In the genomic region with DNA sequence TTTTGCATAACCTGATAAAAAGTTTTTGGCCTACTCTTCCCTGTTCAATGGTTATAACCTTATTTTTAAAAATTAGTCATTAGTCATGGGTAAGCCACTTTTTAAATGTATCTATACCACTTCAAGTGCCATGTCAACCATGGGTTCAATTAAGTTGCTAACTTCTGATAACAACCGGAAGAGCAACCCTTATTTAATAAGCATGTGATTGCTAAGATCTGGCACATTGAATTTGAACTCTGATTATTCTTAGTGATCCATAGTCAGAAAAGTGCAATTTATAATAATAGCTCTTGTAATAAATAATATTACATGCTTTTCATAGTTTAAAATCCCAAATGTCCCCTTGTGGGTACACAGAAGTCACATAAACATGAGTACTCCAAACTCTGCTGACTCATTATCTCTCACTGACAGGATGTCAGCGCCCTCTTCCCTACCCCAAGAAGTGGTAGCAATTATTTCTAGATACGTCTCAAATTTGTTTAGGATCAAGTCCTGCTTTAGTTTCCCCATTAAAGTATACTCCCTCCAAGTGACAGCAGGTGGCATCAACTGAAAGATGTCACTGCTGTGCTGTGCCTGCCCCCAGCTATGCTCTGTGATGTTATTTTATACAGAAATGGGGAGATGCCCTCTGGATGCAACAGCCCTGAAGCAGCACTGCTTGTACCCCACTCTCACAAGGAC, we compare ENCODE assay signal across 1 cellular context.
TF ChIP-seq lines count a peak whose summit lies in the region.

No MANE protein-coding gene starts in this region.

TF ChIP-seq in K562, 482 proteins besides CTCF, POLR2A, EP300 and RAD21 (continued from another document and continues in another):
- 0 out of 4 replicates have a peak, but pooled peaks of 1 of the 2 experiments have one; percentile 8 for TF ChIP-seq MNT (conservative IDR thresholded peaks at IDR 0.05)
- peak; percentile 29; the same call in 1 of the 2 replicates for TF ChIP-seq CBFA2T3 (IDR thresholded peaks at IDR 0.05)
- TF ChIP-seq CC2D1A (IDR thresholded peaks at IDR 0.05): 0 out of 2 replicates have a peak, but pooled peaks have one; percentile 14
- TF ChIP-seq DEAF1 (CRISPR knock-in tag; IDR thresholded peaks at IDR 0.05): no peak
- TF ChIP-seq ZSCAN32 (CRISPR knock-in tag; IDR thresholded peaks at IDR 0.05): no peak
- peak; percentile 28; the same call in 1 of the 2 replicates for TF ChIP-seq PTTG1 (tag; IDR thresholded peaks at IDR 0.05; ENCODE audit: low read depth)
- TF ChIP-seq MAFF (IDR thresholded peaks at IDR 0.05; ENCODE audit: low read length): peak; percentile 90
- TF ChIP-seq FOSL1 (tag; conservative IDR thresholded peaks at IDR 0.05): peak; percentile 34
- TF ChIP-seq WHSC1 (IDR thresholded peaks at IDR 0.05; ENCODE audit: low read length): no peak
- no peak for TF ChIP-seq ZBTB17 (CRISPR knock-in tag; IDR thresholded peaks at IDR 0.05)
- TF ChIP-seq ZNF696 (CRISPR knock-in tag; conservative IDR thresholded peaks at IDR 0.05): no peak
- TF ChIP-seq, protein P1, sequence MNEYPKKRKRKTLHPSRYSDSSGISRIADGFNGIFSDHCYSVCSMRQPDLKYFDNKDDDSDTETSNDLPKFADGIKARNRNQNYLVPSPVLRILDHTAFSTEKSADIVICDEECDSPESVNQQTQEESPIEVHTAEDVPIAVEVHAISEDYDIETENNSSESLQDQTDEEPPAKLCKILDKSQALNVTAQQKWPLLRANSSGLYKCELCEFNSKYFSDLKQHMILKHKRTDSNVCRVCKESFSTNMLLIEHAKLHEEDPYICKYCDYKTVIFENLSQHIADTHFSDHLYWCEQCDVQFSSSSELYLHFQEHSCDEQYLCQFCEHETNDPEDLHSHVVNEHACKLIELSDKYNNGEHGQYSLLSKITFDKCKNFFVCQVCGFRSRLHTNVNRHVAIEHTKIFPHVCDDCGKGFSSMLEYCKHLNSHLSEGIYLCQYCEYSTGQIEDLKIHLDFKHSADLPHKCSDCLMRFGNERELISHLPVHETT (CRISPR knock-in tag; conservative IDR thresholded peaks at IDR 0.05 in 1 of 2, IDR thresholded peaks at IDR 0.05 in 1 of 2): 0 out of 4 replicates have a peak, but pooled peaks of 1 of the 2 experiments have one; percentile 44
- TF ChIP-seq, protein P2, sequence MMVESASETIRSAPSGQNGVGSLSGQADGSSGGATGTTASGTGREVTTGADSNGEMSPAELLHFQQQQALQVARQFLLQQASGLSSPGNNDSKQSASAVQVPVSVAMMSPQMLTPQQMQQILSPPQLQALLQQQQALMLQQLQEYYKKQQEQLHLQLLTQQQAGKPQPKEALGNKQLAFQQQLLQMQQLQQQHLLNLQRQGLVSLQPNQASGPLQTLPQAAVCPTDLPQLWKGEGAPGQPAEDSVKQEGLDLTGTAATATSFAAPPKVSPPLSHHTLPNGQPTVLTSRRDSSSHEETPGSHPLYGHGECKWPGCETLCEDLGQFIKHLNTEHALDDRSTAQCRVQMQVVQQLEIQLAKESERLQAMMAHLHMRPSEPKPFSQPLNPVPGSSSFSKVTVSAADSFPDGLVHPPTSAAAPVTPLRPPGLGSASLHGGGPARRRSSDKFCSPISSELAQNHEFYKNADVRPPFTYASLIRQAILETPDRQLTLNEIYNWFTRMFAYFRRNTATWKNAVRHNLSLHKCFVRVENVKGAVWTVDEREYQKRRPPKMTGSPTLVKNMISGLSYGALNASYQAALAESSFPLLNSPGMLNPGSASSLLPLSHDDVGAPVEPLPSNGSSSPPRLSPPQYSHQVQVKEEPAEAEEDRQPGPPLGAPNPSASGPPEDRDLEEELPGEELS (CRISPR knock-in tag; IDR thresholded peaks at IDR 0.05; ENCODE audit: borderline replicate concordance): no peak
- no peak for TF ChIP-seq MBD2 (IDR thresholded peaks at IDR 0.05; ENCODE audit: borderline replicate concordance, low read depth)
- peak; percentile 69; the same call in 1 of the 2 replicates for TF ChIP-seq JUND (IDR thresholded peaks at IDR 0.05; ENCODE audit: borderline replicate concordance, low read depth, low read length)
- TF ChIP-seq JUND (tag; IDR thresholded peaks at IDR 0.05; ENCODE audit: borderline replicate concordance, low read depth, low read length): peak; percentile 51; the same call in 2 of the 3 replicates
- TF ChIP-seq YBX1 (IDR thresholded peaks at IDR 0.05): no peak
- peak; percentile 92 for TF ChIP-seq MAFG (tag; conservative IDR thresholded peaks at IDR 0.05)
- peak in 1 of 2 experiments; percentile 72; a peak in 2 of 4 replicates for TF ChIP-seq RCOR1 (IDR thresholded peaks at IDR 0.05; ENCODE audit: borderline replicate concordance in 1 of 2, low read depth in 2 of 2, low read length in 2 of 2)
- 0 out of 4 replicates have a peak, but pooled peaks of 1 of the 2 experiments have one; percentile 7 for TF ChIP-seq TBL1XR1 (IDR thresholded peaks at IDR 0.05; ENCODE audit: low read length in 2 of 2)
- no peak for TF ChIP-seq CAMTA2 (CRISPR knock-in tag; conservative IDR thresholded peaks at IDR 0.05)
- TF ChIP-seq USF1 (CRISPR knock-in tag; IDR thresholded peaks at IDR 0.05): no peak
- TF ChIP-seq ZNF318 (IDR thresholded peaks at IDR 0.05; ENCODE audit: borderline replicate concordance in 1 of 2, low read depth in 1 of 2): no peak
- TF ChIP-seq, protein P3, sequence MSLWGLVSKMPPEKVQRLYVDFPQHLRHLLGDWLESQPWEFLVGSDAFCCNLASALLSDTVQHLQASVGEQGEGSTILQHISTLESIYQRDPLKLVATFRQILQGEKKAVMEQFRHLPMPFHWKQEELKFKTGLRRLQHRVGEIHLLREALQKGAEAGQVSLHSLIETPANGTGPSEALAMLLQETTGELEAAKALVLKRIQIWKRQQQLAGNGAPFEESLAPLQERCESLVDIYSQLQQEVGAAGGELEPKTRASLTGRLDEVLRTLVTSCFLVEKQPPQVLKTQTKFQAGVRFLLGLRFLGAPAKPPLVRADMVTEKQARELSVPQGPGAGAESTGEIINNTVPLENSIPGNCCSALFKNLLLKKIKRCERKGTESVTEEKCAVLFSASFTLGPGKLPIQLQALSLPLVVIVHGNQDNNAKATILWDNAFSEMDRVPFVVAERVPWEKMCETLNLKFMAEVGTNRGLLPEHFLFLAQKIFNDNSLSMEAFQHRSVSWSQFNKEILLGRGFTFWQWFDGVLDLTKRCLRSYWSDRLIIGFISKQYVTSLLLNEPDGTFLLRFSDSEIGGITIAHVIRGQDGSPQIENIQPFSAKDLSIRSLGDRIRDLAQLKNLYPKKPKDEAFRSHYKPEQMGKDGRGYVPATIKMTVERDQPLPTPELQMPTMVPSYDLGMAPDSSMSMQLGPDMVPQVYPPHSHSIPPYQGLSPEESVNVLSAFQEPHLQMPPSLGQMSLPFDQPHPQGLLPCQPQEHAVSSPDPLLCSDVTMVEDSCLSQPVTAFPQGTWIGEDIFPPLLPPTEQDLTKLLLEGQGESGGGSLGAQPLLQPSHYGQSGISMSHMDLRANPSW (CRISPR knock-in tag; IDR thresholded peaks at IDR 0.05): no peak
- TF ChIP-seq STAT5B (CRISPR knock-in tag; IDR thresholded peaks at IDR 0.05): no peak
- TF ChIP-seq, protein P4, sequence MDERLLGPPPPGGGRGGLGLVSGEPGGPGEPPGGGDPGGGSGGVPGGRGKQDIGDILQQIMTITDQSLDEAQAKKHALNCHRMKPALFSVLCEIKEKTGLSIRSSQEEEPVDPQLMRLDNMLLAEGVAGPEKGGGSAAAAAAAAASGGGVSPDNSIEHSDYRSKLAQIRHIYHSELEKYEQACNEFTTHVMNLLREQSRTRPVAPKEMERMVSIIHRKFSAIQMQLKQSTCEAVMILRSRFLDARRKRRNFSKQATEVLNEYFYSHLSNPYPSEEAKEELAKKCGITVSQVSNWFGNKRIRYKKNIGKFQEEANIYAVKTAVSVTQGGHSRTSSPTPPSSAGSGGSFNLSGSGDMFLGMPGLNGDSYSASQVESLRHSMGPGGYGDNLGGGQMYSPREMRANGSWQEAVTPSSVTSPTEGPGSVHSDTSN (CRISPR knock-in tag; IDR thresholded peaks at IDR 0.05; ENCODE audit: low read depth): no peak
- TF ChIP-seq, protein P4 (tag; conservative IDR thresholded peaks at IDR 0.05; ENCODE audit: low read depth): peak; percentile 48
- TF ChIP-seq ARID1B (IDR thresholded peaks at IDR 0.05): peak; percentile 70
- no peak for TF ChIP-seq HLTF (IDR thresholded peaks at IDR 0.05)
- no peak for TF ChIP-seq NR2C2 (CRISPR knock-in tag; IDR thresholded peaks at IDR 0.05)
- no peak for TF ChIP-seq NR2C2 (tag; IDR thresholded peaks at IDR 0.05)
- TF ChIP-seq MTA1 (IDR thresholded peaks at IDR 0.05; ENCODE audit: borderline replicate concordance): no peak
- peak; percentile 65 for TF ChIP-seq DPF2 (IDR thresholded peaks at IDR 0.05)
- TF ChIP-seq SMARCA4 (IDR thresholded peaks at IDR 0.05): peak; percentile 58; the same call in 1 of the 2 replicates
